In genomic region chr1:35192853-35193664, GRCh38 we compare ENCODE assay signal across 8 cellular contexts. TPM values are rescaled to one million over a fixed set of nuclear protein-coding genes. Genes with fewer than 3 reads are reported as not detected.
DNase-seq lines count a peak whose midpoint lies in the region; ATAC-seq and TF ChIP-seq lines count a peak whose summit lies in the region.

A gene with protein sequence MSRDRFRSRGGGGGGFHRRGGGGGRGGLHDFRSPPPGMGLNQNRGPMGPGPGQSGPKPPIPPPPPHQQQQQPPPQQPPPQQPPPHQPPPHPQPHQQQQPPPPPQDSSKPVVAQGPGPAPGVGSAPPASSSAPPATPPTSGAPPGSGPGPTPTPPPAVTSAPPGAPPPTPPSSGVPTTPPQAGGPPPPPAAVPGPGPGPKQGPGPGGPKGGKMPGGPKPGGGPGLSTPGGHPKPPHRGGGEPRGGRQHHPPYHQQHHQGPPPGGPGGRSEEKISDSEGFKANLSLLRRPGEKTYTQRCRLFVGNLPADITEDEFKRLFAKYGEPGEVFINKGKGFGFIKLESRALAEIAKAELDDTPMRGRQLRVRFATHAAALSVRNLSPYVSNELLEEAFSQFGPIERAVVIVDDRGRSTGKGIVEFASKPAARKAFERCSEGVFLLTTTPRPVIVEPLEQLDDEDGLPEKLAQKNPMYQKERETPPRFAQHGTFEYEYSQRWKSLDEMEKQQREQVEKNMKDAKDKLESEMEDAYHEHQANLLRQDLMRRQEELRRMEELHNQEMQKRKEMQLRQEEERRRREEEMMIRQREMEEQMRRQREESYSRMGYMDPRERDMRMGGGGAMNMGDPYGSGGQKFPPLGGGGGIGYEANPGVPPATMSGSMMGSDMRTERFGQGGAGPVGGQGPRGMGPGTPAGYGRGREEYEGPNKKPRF (minus strand): TSS chr1:35193145. CDS start chr1:35193049, 96 bp downstream.

- DNase-seq in ELR (ENCODE audit: low read depth) (peak; percentile 99), H7 (peak; percentile 97), M059J (ENCODE audit: low read depth) (peak; percentile 99), SHP77 (lab: John Stamatoyannopoulos, UW) (peak; percentile 99), fibroblast of pulmonary artery (ENCODE audit: low read depth) (peak; percentile 100)
- DNase-seq in activated effector memory CD4-positive, alpha-beta T cell treated with Interleukin-2 at 50 U/mL for 16 hours = peak; percentile 97
- peak; percentile 96 for DNase-seq in natural killer cell treated with Interleukin-12 subunit alpha and Interleukin-12 subunit beta and Interleukin-15 and Interleukin-18, amount 100 ng/mL, for 72 hours (ENCODE audit: low spot score)
- peak; percentile 93 for DNase-seq in stimulated activated naive CD8-positive, alpha-beta T cell treated with anti-CD3 and anti-CD28 coated beads, Interleukin-15, Interleukin-2, amounts not matched to agents 100 U/mL and 50 U/mL, for 24 hours

- H3K36me3 ChIP-seq in H7 (replicated peaks; ENCODE audit: control insufficient read depth, insufficient read depth, low read length) = peaks cover 35% of the 10 kb centered on the region

- peak; percentile 94 to 97 for ATAC-seq in natural killer cell treated with Interleukin-12 subunit alpha and Interleukin-12 subunit beta and Interleukin-15 and Interleukin-18, amount 100 ng/mL, for 72 hours
- peak; percentile 92 for ATAC-seq in stimulated activated naive CD8-positive, alpha-beta T cell treated with anti-CD3 and anti-CD28 coated beads, Interleukin-15, Interleukin-2, amounts not matched to agents 100 U/mL and 50 U/mL, for 24 hours

- no peaks in the 10 kb centered on the region for H3K27me3 Mint-ChIP-seq in natural killer cell treated with Interleukin-12 subunit alpha and Interleukin-12 subunit beta and Interleukin-15 and Interleukin-18, amount 100 ng/mL, for 72 hours

- peak within 1 kb of the TSS; percentile 100 for H3K4me3 Mint-ChIP-seq in natural killer cell treated with Interleukin-12 subunit alpha and Interleukin-12 subunit beta and Interleukin-15 and Interleukin-18, amount 100 ng/mL, for 72 hours

- peak within 1 kb of the TSS; percentile 87 to 89 for H3K27ac Mint-ChIP-seq in natural killer cell treated with Interleukin-12 subunit alpha and Interleukin-12 subunit beta and Interleukin-15 and Interleukin-18, amount 100 ng/mL, for 72 hours

- peaks cover 40% of the 10 kb centered on the region for H3K36me3 Mint-ChIP-seq in natural killer cell treated with Interleukin-12 subunit alpha and Interleukin-12 subunit beta and Interleukin-15 and Interleukin-18, amount 100 ng/mL, for 72 hours

- H3K9me3 Mint-ChIP-seq in natural killer cell treated with Interleukin-12 subunit alpha and Interleukin-12 subunit beta and Interleukin-15 and Interleukin-18, amount 100 ng/mL, for 72 hours = no peaks in the 10 kb centered on the region

- H3K27me3 ChIP-seq in H7 (ENCODE audit: control insufficient read depth, insufficient read depth, low read length) = no peaks in the 10 kb centered on the region

- H3K4me3 ChIP-seq in H7 (ENCODE audit: insufficient read depth, low read depth, low read length) (peak within 1 kb of the TSS; percentile 98), fibroblast of pulmonary artery (replicated peaks; ENCODE audit: low read depth, low read length) (peak within 1 kb of the TSS; percentile 98)

- no peak for TF ChIP-seq CTCF in fibroblast of pulmonary artery (IDR thresholded peaks at IDR 0.05; ENCODE audit: low read length, missing control alignments)

- H3K4me1 Mint-ChIP-seq in natural killer cell treated with Interleukin-12 subunit alpha and Interleukin-12 subunit beta and Interleukin-15 and Interleukin-18, amount 100 ng/mL, for 72 hours (ENCODE audit: low read depth in 2 of 2) = peaks cover 38 to 50% of the 10 kb centered on the region in 2 donors

RNA-seq across cellular contexts. Expression of the gene that starts here (rescaled TPM):
- total RNA-seq in H7 (2014; rRNA removed; shearing (Covaris generic)) = 186 and 188 TPM in 2 replicates
- total RNA-seq in M059J (2014; rRNA removed; shearing (Covaris generic)) = 110 and 196 TPM in 2 replicates
- 100 to 1,000 TPM; 334 to 364 TPM for total RNA-seq in natural killer cell treated with Interleukin-12 subunit alpha and Interleukin-12 subunit beta and Interleukin-15 and Interleukin-18, amount 100 ng/mL, for 72 hours

Comparison
In these comparisons a context has a peak if more than half of its experiments do, and no peak if none do; other contexts are left out.
1. Peak in every context shown above with its lines: DNase-seq, ATAC-seq and H3K4me3 ChIP-seq.